ENCODE assay signal across 12 cellular contexts in genomic region chr20:10644458-10645204, GRCh38. TPM values are rescaled to one million over a fixed set of nuclear protein-coding genes. Genes with fewer than 3 reads are reported as not detected.
DNase-seq lines count a peak whose midpoint lies in the region; ATAC-seq and TF ChIP-seq lines count a peak whose summit lies in the region.
"Had no signal": no experiment of that assay in that cellular context is flagged by ENCODE, and none has a peak within 500 bp of the region (broad histone marks: within the 10 kb centered on the region; RNA-seq: fewer than 3 reads in every experiment).

No MANE protein-coding gene starts in this region.

- H3K79me2 ChIP-seq in parathyroid adenoma, result peaks cover under 1% of the 10 kb centered on the region

- no peaks in the 10 kb centered on the region for H3K36me3 ChIP-seq in parathyroid adenoma (ENCODE audit: control insufficient read depth, insufficient read depth, low read length)

- H3K4me2 ChIP-seq in parathyroid adenoma (ENCODE audit: low read length), result no peak overlapping the region

- peaks cover 26% of the 10 kb centered on the region for H3K4me1 ChIP-seq in parathyroid adenoma
- H3K4me1 ChIP-seq: body of pancreas had no signal

- no peaks in the 10 kb centered on the region for H3K4me1 Mint-ChIP-seq in CD4-positive, alpha-beta T cell (ENCODE audit: low read depth)

- intact Hi-C loops in CD4-positive, alpha-beta T cell (cut with DNase I, micrococcal nuclease), result no loop called here

- CTCF ChIA-PET in CD4-positive, alpha-beta T cell (lab: Charles Lee), result no interaction called here

- no peaks in the 10 kb centered on the region for H3K9me3 Mint-ChIP-seq in CD4-positive, alpha-beta T cell
- H3K9me3 Mint-ChIP-seq: CD8-positive, alpha-beta T cell had no signal

- no peaks in the 10 kb centered on the region for H3K36me3 Mint-ChIP-seq in CD4-positive, alpha-beta T cell (ENCODE audit: low read depth)
- H3K36me3 Mint-ChIP-seq: CD8-positive, alpha-beta T cell had no signal

- ATAC-seq in GM18867 (IDR thresholded peaks at IDR 0.05; ENCODE audit: unreplicated experiment) (peak; percentile 82), GM21619 (IDR thresholded peaks at IDR 0.05; ENCODE audit: unreplicated experiment) (peak; percentile 71)
- ATAC-seq in CD4-positive, alpha-beta T cell (ENCODE audit: poor library complexity), result no peak
- ATAC-seq: body of pancreas; CD8-positive, alpha-beta T cell had no signal

- no peak overlapping the region for H3K27ac Mint-ChIP-seq in CD4-positive, alpha-beta T cell
- H3K27ac Mint-ChIP-seq: CD8-positive, alpha-beta T cell had no signal

- no peak overlapping the region for H3K4me3 Mint-ChIP-seq in CD4-positive, alpha-beta T cell
- H3K4me3 Mint-ChIP-seq: CD8-positive, alpha-beta T cell had no signal

- H3K27me3 Mint-ChIP-seq in CD4-positive, alpha-beta T cell, result peaks cover 6% of the 10 kb centered on the region

- DNase-seq in NCI-H69 (lab: John Stamatoyannopoulos, UW) (peak; percentile 84), inferior parietal cortex (ENCODE audit: extremely low spot score) (no peak), NOMO-1 treated with dmso at 0.1 percent for 144 hours (lab: John Stamatoyannopoulos, UW; ENCODE audit: unreplicated experiment) (no peak), NCI-H748 treated with DMSO at 0.1 percent for 48 hours (lab: John Stamatoyannopoulos, UW) (no peak)
- DNase-seq in CD4-positive, alpha-beta T cell, result no peak
- DNase-seq: body of pancreas; CD8-positive, alpha-beta T cell; stimulated activated CD4-positive, alpha-beta T cell treated with anti-CD3 and anti-CD28 coated beads, Interleukin-12 subunit alpha, Interleukin-12 subunit beta, amount 100 ng/mL, for 4 hours; SW 1271 had no signal

- H3K4me3 ChIP-seq in parathyroid adenoma (ENCODE audit: low read depth, low read length), result no peak overlapping the region
- H3K4me3 ChIP-seq: body of pancreas had no signal

- no peak for TF ChIP-seq CTCF in parathyroid adenoma (IDR thresholded peaks at IDR 0.05)
- TF ChIP-seq CTCF in CD4-positive, alpha-beta T cell (IDR thresholded peaks at IDR 0.05), result no peak

- no peaks in the 10 kb centered on the region for H3K27me3 ChIP-seq in parathyroid adenoma (ENCODE audit: control insufficient read depth, insufficient read depth, low read length)
- H3K27me3 ChIP-seq in CD4-positive, alpha-beta T cell (ENCODE audit: control insufficient read depth, insufficient read depth, low read length), result no peaks in the 10 kb centered on the region
- H3K27me3 ChIP-seq: body of pancreas had no signal

- H3K9me3 ChIP-seq in parathyroid adenoma (ENCODE audit: control insufficient read depth, low read length), result no peaks in the 10 kb centered on the region
- H3K9me3 ChIP-seq in CD4-positive, alpha-beta T cell (ENCODE audit: control insufficient read depth, low read length), result no peaks in the 10 kb centered on the region
- H3K9me3 ChIP-seq: body of pancreas had no signal

- no peak overlapping the region for H3K9ac ChIP-seq in parathyroid adenoma

- POLR2A ChIA-PET in CD4-positive, alpha-beta T cell (lab: Charles Lee), result interaction anchor here (0.6 kb wide), 1 partner anchor 1095 kb away, joined by 4 read pairs; no protein-coding TSS in a partner anchor

- no peak overlapping the region for H2AFZ ChIP-seq in parathyroid adenoma

- peak overlapping the region; percentile 39 for H3K27ac ChIP-seq in parathyroid adenoma
- no peak overlapping the region for H3K27ac ChIP-seq in CD4-positive, alpha-beta T cell (ENCODE audit: low read depth, low read length)
- H3K27ac ChIP-seq: body of pancreas had no signal

RNA-seq across cellular contexts. Expression of gene JAG1, which starts 29.2 kb away (rescaled TPM):
- total RNA-seq in CD4-positive, alpha-beta T cell, result 1 to 10 TPM in 1 of 2 experiments, under 1 TPM in 1; 0.77 to 1.2 TPM
